Comparison of ENCODE assay signal across 15 cellular contexts in the genomic region with DNA sequence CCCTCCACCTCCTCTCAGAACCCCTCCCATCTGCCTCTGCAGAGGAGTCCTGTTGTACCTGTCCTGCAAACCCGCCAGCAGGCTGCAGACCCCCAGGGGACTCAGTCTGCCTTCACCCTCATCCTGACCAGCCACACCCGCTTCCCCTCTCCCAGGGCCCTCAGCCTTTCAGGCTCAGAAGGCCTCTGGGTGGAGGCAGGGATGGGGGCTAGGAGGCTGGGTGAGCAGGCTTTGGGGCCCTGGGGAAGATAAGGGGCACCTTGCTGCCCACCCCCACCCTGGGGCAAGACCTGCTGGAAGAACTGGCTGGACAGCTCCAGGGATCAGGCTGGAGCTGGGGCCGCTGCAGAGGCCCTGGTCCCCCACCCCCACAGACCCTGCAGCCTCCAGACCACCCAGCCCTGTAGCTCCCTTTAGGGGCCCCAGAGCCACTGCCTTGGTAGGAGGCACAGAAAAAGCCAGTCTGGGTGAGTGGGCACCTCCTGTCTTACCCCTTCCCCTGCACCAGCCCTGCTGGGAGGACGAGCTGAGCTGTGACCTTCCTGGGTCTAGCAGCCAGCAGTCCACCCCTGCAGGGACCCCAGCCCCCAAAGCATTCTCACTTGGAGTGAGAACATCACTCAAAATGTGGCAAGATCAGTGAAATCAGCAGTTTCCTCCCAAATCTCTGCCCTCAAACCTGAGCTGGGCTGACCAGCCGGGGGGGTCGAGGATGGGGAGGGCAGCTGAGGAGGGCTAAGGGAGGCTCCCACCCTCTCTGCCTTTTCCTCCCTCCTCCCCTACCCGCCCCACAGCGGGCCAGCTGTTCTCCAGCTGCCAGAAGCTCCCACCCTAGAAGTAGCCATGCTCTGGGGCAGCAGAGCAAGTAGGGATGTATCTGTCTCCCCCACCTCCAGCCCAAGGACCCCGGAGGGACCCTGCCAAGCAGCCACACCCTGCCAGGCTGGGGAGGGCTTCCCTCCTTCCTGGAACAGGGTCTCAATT. TPM values are rescaled to one million over a fixed set of nuclear protein-coding genes. Genes with fewer than 3 reads are reported as not detected.
DNase-seq lines count a peak whose midpoint lies in the region; ATAC-seq and TF ChIP-seq lines count a peak whose summit lies in the region.
"Had no signal": no experiment of that assay in that cellular context is flagged by ENCODE, and none has a peak within 500 bp of the region (broad histone marks: within the 10 kb centered on the region; RNA-seq: fewer than 3 reads in every experiment).

No MANE protein-coding gene starts in this region.

- H3K4me3 ChIP-seq in BLaER1 (no peak overlapping the region), NB4 (ENCODE audit: low read depth, low read length) (no peak overlapping the region), trophoblast cell (ENCODE audit: low read depth, low read length) (no peak overlapping the region)

- peaks cover 13% of the 10 kb centered on the region for H3K9me3 Mint-ChIP-seq in glutamatergic neuron (ENCODE audit: unreplicated experiment)
- H3K9me3 Mint-ChIP-seq: central memory CD8-positive, alpha-beta T cell; stimulated activated effector memory CD8-positive, alpha-beta T cell treated with anti-CD3 and anti-CD28 coated beads, Interleukin-12 subunit alpha, Interleukin-12 subunit beta, amount 100 ng/mL, for 72 hours had no signal

- peak overlapping the region; percentile 78 for H3K4me3 Mint-ChIP-seq in glutamatergic neuron (ENCODE audit: unreplicated experiment)
- H3K4me3 Mint-ChIP-seq: central memory CD8-positive, alpha-beta T cell; stimulated activated effector memory CD8-positive, alpha-beta T cell treated with anti-CD3 and anti-CD28 coated beads, Interleukin-12 subunit alpha, Interleukin-12 subunit beta, amount 100 ng/mL, for 72 hours had no signal

- H3K23ac ChIP-seq in trophoblast cell (ENCODE audit: low read length): no peak overlapping the region

- peaks cover 62% of the 10 kb centered on the region for H3K79me2 ChIP-seq in trophoblast cell (ENCODE audit: control insufficient read depth, insufficient read depth, low read length, poor library complexity)

- DNase-seq in NB4 (ENCODE audit: low read depth) (peak; percentile 46), glutamatergic neuron (peak; percentile 54), trophoblast cell (peak; percentile 60 to 63), AG08396 (ENCODE audit: low spot score) (no peak), posterior vena cava (ENCODE audit: low spot score) (no peak)
- no peak for DNase-seq in activated CD8-positive, alpha-beta memory T cell treated with anti-CD3 and anti-CD28 coated beads, Interleukin-2, amount 50 U/mL, for 48 hours
- DNase-seq: Karpas-422, NCI-H226, SHP77 treated with DMSO at 0.1 percent for 48 hours had no signal

- no peaks in the 10 kb centered on the region for H3K36me3 Mint-ChIP-seq in glutamatergic neuron (ENCODE audit: unreplicated experiment)
- H3K36me3 Mint-ChIP-seq: CD14-positive monocyte; stimulated activated effector memory CD8-positive, alpha-beta T cell treated with anti-CD3 and anti-CD28 coated beads, Interleukin-12 subunit alpha, Interleukin-12 subunit beta, amount 100 ng/mL, for 72 hours had no signal

- H3K18ac ChIP-seq in trophoblast cell (ENCODE audit: low read length): peak overlapping the region; percentile 85

- peak overlapping the region; percentile 93 for H3K14ac ChIP-seq in trophoblast cell (ENCODE audit: low read length)

- H2BK5ac ChIP-seq in trophoblast cell (ENCODE audit: low read depth, low read length, poor library complexity): peak overlapping the region; percentile 93

- no CpG with 5 or more reads among the region's 9 CpGs for WGBS in trophoblast cell (ENCODE audit: extremely low coverage, insufficient coverage, insufficient read length)

- no peak for ATAC-seq in HG03378 (IDR thresholded peaks at IDR 0.05; ENCODE audit: unreplicated experiment)
- ATAC-seq: stimulated activated effector memory CD8-positive, alpha-beta T cell treated with anti-CD3 and anti-CD28 coated beads, Interleukin-12 subunit alpha, Interleukin-12 subunit beta, amount 100 ng/mL, for 72 hours had no signal

- peak overlapping the region; percentile 90 for H3K4ac ChIP-seq in trophoblast cell (ENCODE audit: low read depth, low read length)

- TF ChIP-seq POLR2A in NB4 (IDR thresholded peaks at IDR 0.05; ENCODE audit: extremely low read depth, insufficient read length): no peak

- peaks cover 79% of the 10 kb centered on the region for H3K79me1 ChIP-seq in trophoblast cell (ENCODE audit: low read length)

- peak overlapping the region; percentile 100 for H3K27ac Mint-ChIP-seq in glutamatergic neuron (ENCODE audit: unreplicated experiment)

- H3K36me3 ChIP-seq in BLaER1 (no peaks in the 10 kb centered on the region), trophoblast cell (ENCODE audit: control insufficient read depth in 1 of 2, insufficient read depth in 2 of 2, low read length in 2 of 2) (peaks cover 6 to 8% of the 10 kb centered on the region in 2 experiments)

- H4K8ac ChIP-seq in trophoblast cell (ENCODE audit: low read depth, low read length): peak overlapping the region; percentile 80

- peaks cover 47% of the 10 kb centered on the region for H4K20me1 ChIP-seq in BLaER1

- H2AK5ac ChIP-seq in trophoblast cell (ENCODE audit: low read length): peak overlapping the region; percentile 73

- H3K4me1 Mint-ChIP-seq in glutamatergic neuron (ENCODE audit: low read depth, unreplicated experiment): peaks cover 48% of the 10 kb centered on the region

- H3K4me1 ChIP-seq in BLaER1 (peaks cover 82% of the 10 kb centered on the region), trophoblast cell (ENCODE audit: control insufficient read depth in 1 of 2, insufficient read depth in 2 of 2, low read length in 2 of 2) (peaks cover 63 to 74% of the 10 kb centered on the region in 2 experiments)

- H3K27ac ChIP-seq in BLaER1 (no peak overlapping the region; the same call in 1 of the 2 replicates), trophoblast cell (ENCODE audit: low read depth, low read length) (peak overlapping the region; percentile 97)

- intact Hi-C loops in posterior vena cava (cut with DNase I): no loop called here

- H3K27me3 Mint-ChIP-seq in glutamatergic neuron (ENCODE audit: unreplicated experiment): peaks cover 10% of the 10 kb centered on the region
- H3K27me3 Mint-ChIP-seq: central memory CD8-positive, alpha-beta T cell had no signal

- no peak for TF ChIP-seq CTCF in NB4 (IDR thresholded peaks at IDR 0.05; ENCODE audit: low read depth, low read length)
- TF ChIP-seq CTCF in glutamatergic neuron (IDR thresholded peaks at IDR 0.05; ENCODE audit: partially characterized antibody, unreplicated experiment): no peak

- H2BK120ac ChIP-seq in trophoblast cell (ENCODE audit: insufficient read depth, low read length, poor library complexity): peak overlapping the region; percentile 91

- peak overlapping the region; percentile 1 for H4K12ac ChIP-seq in trophoblast cell (ENCODE audit: low read depth, low read length)

- peak overlapping the region; percentile 40 for H2BK12ac ChIP-seq in trophoblast cell (ENCODE audit: low read length)

- H3K27me3 ChIP-seq in BLaER1 (no peaks in the 10 kb centered on the region), trophoblast cell (ENCODE audit: insufficient read depth, low read length) (no peaks in the 10 kb centered on the region)

- H3K9me3 ChIP-seq in BLaER1 (no peaks in the 10 kb centered on the region), trophoblast cell (ENCODE audit: insufficient read depth, low read depth, low read length) (no peaks in the 10 kb centered on the region)

- peak overlapping the region; percentile 20 for H2AFZ ChIP-seq in trophoblast cell (ENCODE audit: insufficient read depth, low read length, poor library complexity)

- peak overlapping the region; percentile 98 for H4K91ac ChIP-seq in trophoblast cell (ENCODE audit: low read depth, low read length)

- no peak overlapping the region for H3K9ac ChIP-seq in BLaER1
- peak overlapping the region; percentile 34 for H3K9ac ChIP-seq in trophoblast cell (ENCODE audit: low read length)

- H3K4me2 ChIP-seq in BLaER1 (peak overlapping the region; percentile 93), trophoblast cell (ENCODE audit: low read length) (peak overlapping the region; percentile 69)

RNA-seq across cellular contexts. Expression of a gene that starts 5.0 kb away (rescaled TPM):
- total RNA-seq in glutamatergic neuron (ENCODE audit: unreplicated experiment) (50.0 TPM), posterior vena cava (10 to 100 TPM; 69.8 to 73.8 TPM)
- polyA plus RNA-seq in trophoblast cell (2013): 196 and 208 TPM in 2 replicates
- polyA plus RNA-seq: CD14-positive monocyte had no signal

RNA-seq across cellular contexts. Expression of a gene that starts 20.8 kb away (rescaled TPM):
- not detected for total RNA-seq in glutamatergic neuron (ENCODE audit: unreplicated experiment)
- 0.82 and 1.4 TPM in 2 replicates for polyA plus RNA-seq in trophoblast cell (2013)
- not detected for total RNA-seq in posterior vena cava
- total RNA-seq: lung microvascular endothelial cell had no signal
- polyA plus RNA-seq: CD14-positive monocyte had no signal

RNA-seq across cellular contexts. Expression of a gene that starts 23.6 kb away (rescaled TPM):
- total RNA-seq in glutamatergic neuron (ENCODE audit: unreplicated experiment): 690 TPM
- 1,387 and 1,493 TPM in 2 replicates for polyA plus RNA-seq in trophoblast cell (2013)
- 1,000 to 10,000 TPM in 1 of 2 donors, 100 to 1,000 TPM in 1; 816 to 1,010 TPM for total RNA-seq in posterior vena cava

RNA-seq across cellular contexts. Expression of a gene that starts 39.7 kb away (rescaled TPM):
- total RNA-seq in glutamatergic neuron (ENCODE audit: unreplicated experiment) (33.4 TPM), posterior vena cava (1 to 10 TPM; 2.5 to 4.0 TPM)
- 11.4 and 11.5 TPM in 2 replicates for polyA plus RNA-seq in trophoblast cell (2013)

Comparison
In these comparisons a context has a peak if more than half of its experiments do, and no peak if none do; other contexts are left out.
1. DNase-seq: peak in NB4 (single experiment), glutamatergic neuron (single experiment) and trophoblast cell (2 of 2); none in AG08396 (single experiment), posterior vena cava (single experiment) and activated CD8-positive, alpha-beta memory T cell treated with anti-CD3 and anti-CD28 coated beads, Interleukin-2, amount 50 U/mL, for 48 hours (single experiment).